Comparison of ENCODE assay signal across 10 cellular contexts in genomic region chr11:64649304-64649703, GRCh38. TPM values are rescaled to one million over a fixed set of nuclear protein-coding genes. Genes with fewer than 3 reads are reported as not detected.
DNase-seq lines count a peak whose midpoint lies in the region; ATAC-seq, FAIRE-seq and TF ChIP-seq lines count a peak whose summit lies in the region.
"Had no signal": no experiment of that assay in that cellular context is flagged by ENCODE, and none has a peak within 500 bp of the region (broad histone marks: within the 10 kb centered on the region; RNA-seq: fewer than 3 reads in every experiment).

No MANE protein-coding gene starts in this region.

- in situ Hi-C loops in Panc1 (cut with HindIII; ENCODE audit: low pct_unique_long_range_greater_than_20kb, low sequenced_read_pairs), result no loop called here

- DNase-seq in 8988T (peak; percentile 72), Panc1 (ENCODE audit: low read depth, low spot score) (no peak), foreskin keratinocyte (peak in 1 of 2 donors; percentile 12), GM12892 (ENCODE audit: insufficient read length) (no peak), H54 (ENCODE audit: insufficient read length, low spot score) (no peak)
- no peak for DNase-seq in CD8-positive, alpha-beta memory T cell
- DNase-seq: hippocampal formation, T-cell had no signal

- H3K4me3 ChIP-seq in Panc1 (ENCODE audit: low read depth in 2 of 2, low read length in 2 of 2), result no peak overlapping the region
- no peak overlapping the region for H3K4me3 ChIP-seq in CD8-positive, alpha-beta memory T cell (ENCODE audit: low read length)

- ATAC-seq in Panc1 (no peak), foreskin keratinocyte (no peak), GM19467 (IDR thresholded peaks at IDR 0.05; ENCODE audit: unreplicated experiment) (no peak)
- ATAC-seq: T-cell had no signal

- H3K4me1 ChIP-seq in Panc1 (ENCODE audit: control insufficient read depth, insufficient read depth, low read length) (no peaks in the 10 kb centered on the region), foreskin keratinocyte (no peaks in the 10 kb centered on the region)
- H3K4me1 ChIP-seq in CD8-positive, alpha-beta memory T cell (ENCODE audit: insufficient read depth, low read length), result no peaks in the 10 kb centered on the region

- peak; percentile 55 for TF ChIP-seq CTCF in GM12872 (IDR thresholded peaks at IDR 0.05; ENCODE audit: insufficient read depth, low read depth, low read length)
- peak; percentile 80 for TF ChIP-seq CTCF in Panc1 (IDR thresholded peaks at IDR 0.05)
- peak; percentile 74 for TF ChIP-seq CTCF in foreskin keratinocyte (conservative IDR thresholded peaks at IDR 0.05)

- FAIRE-seq in GM12892 (lab: Jason Lieb, UNC), result no peak
- FAIRE-seq in H54 (lab: Jason Lieb, UNC), result no peak

- H3K9me3 ChIP-seq in Panc1 (ENCODE audit: control insufficient read depth, insufficient read depth, low read depth, low read length), result no peaks in the 10 kb centered on the region
- no peaks in the 10 kb centered on the region for H3K9me3 ChIP-seq in CD8-positive, alpha-beta memory T cell (ENCODE audit: low read length)

- TF ChIP-seq POLR2A in GM12892 (IDR thresholded peaks at IDR 0.05; ENCODE audit: low read depth, low read length) (no peak), H54 (IDR thresholded peaks at IDR 0.05; ENCODE audit: low read depth, low read length) (no peak)

- H3K36me3 Mint-ChIP-seq in CD8-positive, alpha-beta memory T cell, result no peaks in the 10 kb centered on the region
- H3K36me3 Mint-ChIP-seq: T-cell had no signal

- peaks cover 0 to 4% (median 3%) of the 10 kb centered on the region in 3 donors for H3K4me1 Mint-ChIP-seq in CD8-positive, alpha-beta memory T cell

- intact Hi-C loops in Panc1 (cut with micrococcal nuclease; ENCODE audit: unreplicated experiment), result loop anchor here (2.0 to 5.0 kb wide), 2 partner anchors 97 to 157 kb away; no protein-coding TSS in a partner anchor

- BruUV-seq in Panc1 (replicated peaks; lab: Mats Ljungman, UMichigan), result no TSS peak

- H3K27ac ChIP-seq in Panc1 (ENCODE audit: low read length) (no peak overlapping the region), foreskin keratinocyte (no peak overlapping the region)
- H3K27ac ChIP-seq in CD8-positive, alpha-beta memory T cell (ENCODE audit: low read depth, low read length), result no peak overlapping the region

- POLR2A ChIA-PET in Panc1 (lab: Charles Lee), result no interaction called here
- POLR2A ChIA-PET in CD8-positive, alpha-beta memory T cell (lab: Charles Lee), result no interaction called here

- H3K36me3 ChIP-seq in Panc1 (ENCODE audit: control insufficient read depth, insufficient read depth, low read length), result no peaks in the 10 kb centered on the region
- no peaks in the 10 kb centered on the region for H3K36me3 ChIP-seq in CD8-positive, alpha-beta memory T cell (ENCODE audit: insufficient read depth, low read length)

- H3K27me3 ChIP-seq in Panc1 (ENCODE audit: control insufficient read depth, insufficient read depth, low read length) (peaks cover 2% of the 10 kb centered on the region; the same call in 1 of the 2 replicates), foreskin keratinocyte (peaks cover 44% of the 10 kb centered on the region)
- H3K27me3 ChIP-seq in CD8-positive, alpha-beta memory T cell (ENCODE audit: insufficient read depth, low read length, poor library complexity, severe bottlenecking), result peaks cover 9% of the 10 kb centered on the region

- H3K4me3 Mint-ChIP-seq in CD8-positive, alpha-beta memory T cell, result no peak overlapping the region
- H3K4me3 Mint-ChIP-seq: T-cell had no signal

- no peak overlapping the region for H3K27ac Mint-ChIP-seq in CD8-positive, alpha-beta memory T cell
- H3K27ac Mint-ChIP-seq: T-cell had no signal

- no peaks in the 10 kb centered on the region for H3K9me3 Mint-ChIP-seq in CD8-positive, alpha-beta memory T cell
- H3K9me3 Mint-ChIP-seq: T-cell had no signal

- CTCF ChIA-PET in Panc1 (lab: Charles Lee), result interaction anchor here (1.0 to 2.4 kb wide), 6 partner anchors 11 to 293 kb away, joined by 3 to 15 read pairs (median 7); no protein-coding TSS in a partner anchor
- CTCF ChIA-PET in CD8-positive, alpha-beta memory T cell (lab: Charles Lee), result no interaction called here

- H3K27me3 Mint-ChIP-seq in CD8-positive, alpha-beta memory T cell, result peaks cover 17 to 37% of the 10 kb centered on the region in 2 donors

RNA-seq across cellular contexts. Expression of gene SLC22A12, which starts 58.3 kb away (rescaled TPM):
- total RNA-seq in Panc1 (2021; ENCODE audit: unreplicated experiment) (not detected), foreskin keratinocyte (not detected in 2 replicates)
- not detected for polyA plus RNA-seq in Panc1 (2012; ENCODE audit: insufficient read length)
- not detected in 2 replicates for polyA plus RNA-seq in foreskin keratinocyte
- not detected for total RNA-seq in CD8-positive, alpha-beta memory T cell
- polyA plus RNA-seq in CD8-positive, alpha-beta memory T cell, result not detected
- polyA plus RNA-seq in GM12892 (2012; ENCODE audit: missing spikeins), result not detected
- total RNA-seq: T-cell had no signal
